8 cellular contexts compared by ENCODE assay signal in genomic region chr11:107018902-107019493, GRCh38. TPM values are rescaled to one million over a fixed set of nuclear protein-coding genes. Genes with fewer than 3 reads are reported as not detected.
DNase-seq lines count a peak whose midpoint lies in the region; ATAC-seq, FAIRE-seq and TF ChIP-seq lines count a peak whose summit lies in the region.

No MANE protein-coding gene starts in this region.

- no peak overlapping the region for H3K9ac ChIP-seq in HepG2 (ENCODE audit: insufficient read depth, low read depth, low read length)

- CTCF ChIA-PET in HepG2 (lab: Yijun Ruan, JAX; ENCODE audit: low intra/inter-chr PET ratio, low total read pairs) = no interaction called here

- whole genome bisulfite sequencing in HepG2 (ENCODE audit: low lambda C conversion rate) = 11% methylated on average over 12 of the region's 36 CpGs

- H3K4me2 ChIP-seq in HepG2 (ENCODE audit: low read depth, low read length) = peak overlapping the region; percentile 52

- TF ChIP-seq EP300 in HepG2 (IDR thresholded peaks at IDR 0.05; ENCODE audit: low read depth in 2 of 2, low read length in 2 of 2) = no peak
- TF ChIP-seq EP300 in HepG2 (CRISPR knock-in tag; IDR thresholded peaks at IDR 0.05; ENCODE audit: borderline replicate concordance) = no peak

- no peak for TF ChIP-seq RAD21 in HepG2 (CRISPR knock-in tag; IDR thresholded peaks at IDR 0.05)

- TF ChIP-seq CTCF in RWPE2 (IDR thresholded peaks at IDR 0.05; ENCODE audit: poor library complexity, severe bottlenecking) (no peak), HepG2 (CRISPR knock-in tag; IDR thresholded peaks at IDR 0.05) (no peak)

- in situ Hi-C loops in HepG2 (cut with HindIII; ENCODE audit: extremely low pct_ligation_motif_present, low pct_unique_long_range_greater_than_20kb) = no loop called here

- no TSS peak for BruUV-seq in HepG2 (replicated peaks; lab: Mats Ljungman, UMichigan)

- no peaks in the 10 kb centered on the region; the same call in 1 of the 2 replicates for H4K20me1 ChIP-seq in HepG2 (ENCODE audit: insufficient read depth, low read length)

- H2AFZ ChIP-seq in HepG2 (ENCODE audit: low read length) = no peak overlapping the region

- H3K27me3 ChIP-seq in RWPE2 (ENCODE audit: insufficient read depth, poor library complexity, severe bottlenecking) (peaks cover 59% of the 10 kb centered on the region), HepG2 (ENCODE audit: control insufficient read depth in 1 of 2, insufficient read depth in 2 of 2, low read length in 2 of 2) (peaks cover 4 to 22% of the 10 kb centered on the region in 2 experiments; a peak in 4 of 5 replicates)

- FAIRE-seq in HepG2 (lab: Jason Lieb, UNC) = no peak

- H3K79me2 ChIP-seq in HepG2 (ENCODE audit: insufficient read depth, low read length) = no peaks in the 10 kb centered on the region

- ATAC-seq in RWPE2 (ENCODE audit: low read depth) (peak; percentile 94), HepG2 (peak; percentile 90), GM19324 (IDR thresholded peaks at IDR 0.05; ENCODE audit: low FRiP score, unreplicated experiment) (no peak), GM21367 (IDR thresholded peaks at IDR 0.05; ENCODE audit: unreplicated experiment) (no peak)

- H3K27ac ChIP-seq in RWPE2 (ENCODE audit: poor library complexity, severe bottlenecking) (no peak overlapping the region), HepG2 (ENCODE audit: extremely low read length, insufficient read depth, low read length) (no peak overlapping the region), substantia nigra (ENCODE audit: low read depth, low read length, poor library complexity, severe bottlenecking) (peak overlapping the region; percentile 58)

- peak; percentile 18 to 21 for DNase-seq in activated T-cell treated with anti-CD3 and anti-CD28 coated beads, Interleukin-2, amount 50 U/mL, for 48 hours
- DNase-seq in activated T-cell treated with anti-CD3 and anti-CD28 coated beads, Interleukin-2, amount 50 U/mL, for 1 hour = no peak
- DNase-seq in RWPE2 (ENCODE audit: low spot score) (peak; percentile 71), ecto neural progenitor cell (ENCODE audit: low spot score) (peak; percentile 89), HepG2 (ENCODE audit: low spot score) (peak; percentile 20), substantia nigra (lab: John Stamatoyannopoulos, UW) (peak in 43 of 49 donors; percentile 8 to 73 (median 41))

- intact Hi-C loops in HepG2 (cut with micrococcal nuclease; ENCODE audit: unreplicated experiment) = loop anchor here (5.0 kb wide), 1 partner anchor 712 kb away; no protein-coding TSS in a partner anchor

- H3K9me3 ChIP-seq in RWPE2 (ENCODE audit: severe bottlenecking) = no peaks in the 10 kb centered on the region
- H3K9me3 ChIP-seq in HepG2 (ENCODE audit: low read length) = no peaks in the 10 kb centered on the region

- no peak for TF ChIP-seq POLR2A in HepG2 (IDR thresholded peaks at IDR 0.05; ENCODE audit: insufficient read depth in 1 of 2, low read depth in 2 of 2, low read length in 2 of 2)

- H3K4me3 ChIP-seq in RWPE2 (ENCODE audit: severe bottlenecking) (no peak overlapping the region), HepG2 (replicated peaks in 1 of 3; ENCODE audit: insufficient read depth in 1 of 3, low read depth in 2 of 3, low read length in 3 of 3) (peak overlapping the region in 2 of 3 experiments; percentile 26 to 73; a peak in 2 of 6 replicates)

- H3K36me3 ChIP-seq in RWPE2 (ENCODE audit: low read depth) (no peaks in the 10 kb centered on the region), HepG2 (replicated peaks in 1 of 2; ENCODE audit: control insufficient read depth in 1 of 2, insufficient read depth in 2 of 2, low read length in 2 of 2) (no peaks in the 10 kb centered on the region)

- POLR2A ChIA-PET in HepG2 (lab: Yijun Ruan, JAX) = no interaction called here

- H3K4me1 ChIP-seq in RWPE2 (ENCODE audit: insufficient read depth, poor library complexity, severe bottlenecking) = peaks cover 7% of the 10 kb centered on the region
- peaks cover 13% of the 10 kb centered on the region for H3K4me1 ChIP-seq in HepG2 (ENCODE audit: insufficient read depth, low read length)

TF ChIP-seq in HepG2, 621 proteins besides CTCF, POLR2A, EP300 and RAD21 (continues in another document):
- no peak for TF ChIP-seq SKIL (CRISPR knock-in tag; IDR thresholded peaks at IDR 0.05; ENCODE audit: borderline replicate concordance)
- no peak for TF ChIP-seq KLF9 (CRISPR knock-in tag; IDR thresholded peaks at IDR 0.05; ENCODE audit: low read depth)
- no peak for TF ChIP-seq ZNF570 (CRISPR knock-in tag; IDR thresholded peaks at IDR 0.05; ENCODE audit: borderline replicate concordance)
- TF ChIP-seq ZNF136 (CRISPR knock-in tag; IDR thresholded peaks at IDR 0.05; ENCODE audit: low read depth) = no peak
- TF ChIP-seq ZNF766 (CRISPR knock-in tag; IDR thresholded peaks at IDR 0.05; ENCODE audit: borderline replicate concordance) = no peak
- 0 out of 4 replicates have a peak, but pooled peaks of 1 of the 2 experiments have one; percentile 24 for TF ChIP-seq KLF16 (CRISPR knock-in tag; IDR thresholded peaks at IDR 0.05)
- no peak for TF ChIP-seq KMT2B (CRISPR knock-in tag; IDR thresholded peaks at IDR 0.05)
- no peak for TF ChIP-seq ZNF282 (IDR thresholded peaks at IDR 0.05; ENCODE audit: partially characterized antibody)
- peak; percentile 54; the same call in 1 of the 2 replicates for TF ChIP-seq ZNF598 (CRISPR knock-in tag; IDR thresholded peaks at IDR 0.05; ENCODE audit: borderline replicate concordance)
- no peak for TF ChIP-seq ZNF280B (CRISPR knock-in tag; IDR thresholded peaks at IDR 0.05; ENCODE audit: borderline replicate concordance)
- TF ChIP-seq ZFAT (CRISPR knock-in tag; conservative IDR thresholded peaks at IDR 0.05) = no peak
- TF ChIP-seq ZNF883 (CRISPR knock-in tag; IDR thresholded peaks at IDR 0.05; ENCODE audit: not compliant biosample characterization) = no peak
- no peak for TF ChIP-seq TEAD3 (CRISPR knock-in tag; optimal IDR thresholded peaks at IDR 0.05; ENCODE audit: borderline replicate concordance)
- TF ChIP-seq SALL1 (CRISPR knock-in tag; IDR thresholded peaks at IDR 0.05) = peak; percentile 49; the same call in 1 of the 2 replicates
- TF ChIP-seq ZNF251 (CRISPR knock-in tag; IDR thresholded peaks at IDR 0.05) = no peak
- TF ChIP-seq MIER2 (CRISPR knock-in tag; IDR thresholded peaks at IDR 0.05) = peak; percentile 96
- no peak for TF ChIP-seq ZNF562 (CRISPR knock-in tag; IDR thresholded peaks at IDR 0.05; ENCODE audit: borderline replicate concordance)

RNA-seq across cellular contexts. Expression of gene GUCY1A2, which starts 0.7 kb away (rescaled TPM):
- 0.07 TPM in 1 of 2 replicates, not detected in the other for total RNA-seq in HepG2 (2016; rRNA removed; fragmentation: Illumina TruSeq; extraction: Trizol)
- 0.09 TPM in 1 of 2 replicates, not detected in the other for total RNA-seq in HepG2 (2016; cell fraction: cytosol; rRNA removed; fragmentation: Illumina TruSeq; extraction: Trizol; ENCODE audit: low read depth)
- total RNA-seq in HepG2 (2016; cell fraction: insoluble cytoplasmic fraction; rRNA removed; fragmentation: Illumina TruSeq; extraction: Trizol) = 0.04 TPM in 1 of 2 replicates, not detected in the other
- total RNA-seq in HepG2 (2016; cell fraction: membrane; rRNA removed; fragmentation: Illumina TruSeq; extraction: Trizol) = 0.03 and 0.06 TPM in 2 replicates
- 0.03 and 0.09 TPM in 2 replicates for total RNA-seq in HepG2 (2016; cell fraction: nucleus; rRNA removed; fragmentation: Illumina TruSeq; extraction: Trizol)
- 0.01 TPM in 2 replicates for polyA plus RNA-seq in HepG2 (2011; rRNA removed)
- under 0.01 TPM in 1 of 2 replicates, not detected in the other for polyA plus RNA-seq in HepG2 (2011; cell fraction: cytosol; rRNA removed)
- polyA plus RNA-seq in HepG2 (2011; cell fraction: nucleus; rRNA removed) = 0.03 TPM in 1 of 2 replicates, not detected in the other
- polyA plus RNA-seq in HepG2 (2012) = 0.01 TPM in 1 of 2 replicates, not detected in the other
- polyA plus RNA-seq in HepG2 (2016; cell fraction: cytosol; fragmentation: Illumina TruSeq; extraction: Trizol; ENCODE audit: low read depth) = not detected in 2 replicates
- 0.01 and 0.05 TPM in 2 replicates for polyA plus RNA-seq in HepG2 (2016; cell fraction: insoluble cytoplasmic fraction; fragmentation: Illumina TruSeq; extraction: Trizol; ENCODE audit: low read depth)
- not detected in 2 replicates for polyA plus RNA-seq in HepG2 (2016; cell fraction: membrane; fragmentation: Illumina TruSeq; extraction: Trizol; ENCODE audit: low read depth)
- 0.03 and 0.07 TPM in 2 replicates for polyA plus RNA-seq in HepG2 (2016; cell fraction: nucleus; fragmentation: Illumina TruSeq; extraction: Trizol; ENCODE audit: insufficient read depth, low read depth)
- polyA minus RNA-seq in HepG2 (2011; rRNA and poly(A)+ RNA removed; ENCODE audit: low replicate concordance) = not detected in 2 replicates
- polyA minus RNA-seq in HepG2 (2011; cell fraction: cytosol; rRNA and poly(A)+ RNA removed) = not detected in 2 replicates
- polyA minus RNA-seq in HepG2 (2011; cell fraction: nucleus; rRNA and poly(A)+ RNA removed) = 0.25 and 0.26 TPM in 2 replicates

Comparison
In these comparisons a context has a peak if more than half of its experiments do, and no peak if none do; other contexts are left out.
1. ATAC-seq: peak in RWPE2 (single experiment) and HepG2 (single experiment); none in GM19324 (single experiment) and GM21367 (single experiment).